ENCODE assay signal across 19 cellular contexts in the genomic region with DNA sequence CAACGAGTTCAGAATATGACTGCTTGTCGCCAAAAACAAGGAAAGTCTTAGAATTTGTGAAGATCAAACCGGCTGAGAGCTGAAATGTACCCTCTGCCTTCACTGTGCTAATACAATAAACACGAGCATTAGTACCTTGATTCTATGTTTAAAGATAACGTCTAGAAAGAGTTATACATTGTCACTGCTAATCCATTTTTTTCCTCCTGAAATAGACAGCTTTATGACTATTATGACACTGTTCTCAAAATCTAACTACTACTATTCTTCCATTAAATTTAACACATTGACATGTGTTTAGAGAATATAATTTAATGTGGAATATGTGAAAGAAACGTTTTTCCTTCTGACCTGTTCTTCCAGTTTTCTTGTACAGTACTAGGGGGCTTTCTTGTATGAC.
"Had no signal": no experiment of that assay in that cellular context is flagged by ENCODE, and none has a peak within 500 bp of the region (broad histone marks: within the 10 kb centered on the region; RNA-seq: fewer than 3 reads in every experiment).

No MANE protein-coding gene starts in this region.

- H3K27ac ChIP-seq: HL-60 had no signal

- ATAC-seq: SK-N-SH treated with all-trans-retinoic acid at 6 μM for 48 hours had no signal

- DNase-seq: KBM-7; MV-4-11; NCI-H1048; NCI-H1105; NCI-H1436 treated with DMSO at 0.1 percent for 48 hours; NCI-H1694; NCI-H187 treated with DMSO at 0.1 percent for 48 hours; NCI-H2171 treated with DMSO at 0.1 percent for 48 hours; NCI-H345; NCI-H446 treated with DMSO at 0.1 percent for 48 hours; NCI-H510A treated with DMSO at 0.1 percent for 48 hours; NCI-H526; NCI-H82; NK-92 treated with Interleukin-12 subunit alpha and Interleukin-12 subunit beta, amount 100 ng/mL, for 24 hours; OCI-M1; Right ventricle myocardium superior; RPMI8226 had no signal
